In genomic region chr1:229625893-229626831, GRCh38 we compare ENCODE assay signal across 8 cellular contexts.
DNase-seq lines count a peak whose midpoint lies in the region; ATAC-seq and TF ChIP-seq lines count a peak whose summit lies in the region.

Gene TAF5L (minus strand): TSS chr1:229626122. CDS start chr1:229614482, 11,640 bp downstream.
Gene URB2 (plus strand): TSS chr1:229626247. CDS start chr1:229627634, 1,387 bp downstream.

- H3F3A ChIP-seq in OCI-LY1 (ENCODE audit: insufficient read depth, low read length), result no peaks in the 10 kb centered on the region

- H3K9me3 ChIP-seq in OCI-LY1 (ENCODE audit: low read length), result no peaks in the 10 kb centered on the region

- peaks cover 27% of the 10 kb centered on the region for H3K36me3 ChIP-seq in OCI-LY1 (ENCODE audit: insufficient read depth, low read length)

- no peak within 1 kb of the TSS for H2AFZ ChIP-seq in OCI-LY1 (ENCODE audit: low read length)

- H3K27me3 ChIP-seq in OCI-LY1 (ENCODE audit: insufficient read depth, low read length), result no peaks in the 10 kb centered on the region

- H3K9ac ChIP-seq in OCI-LY1 (ENCODE audit: low read length), result peak within 1 kb of the TSS; percentile 96

- H3K9me2 ChIP-seq in OCI-LY1 (ENCODE audit: low read depth, low read length), result no peaks in the 10 kb centered on the region

- H3K4me3 ChIP-seq in OCI-LY1 (ENCODE audit: low read depth, low read length, poor library complexity, severe bottlenecking), result peak within 1 kb of the TSS; percentile 82

- H3K79me2 ChIP-seq in OCI-LY1 (ENCODE audit: insufficient read depth, low read length), result peaks cover 82% of the 10 kb centered on the region

- H4K20me1 ChIP-seq in OCI-LY1 (ENCODE audit: insufficient read depth, low read length), result no peaks in the 10 kb centered on the region

- peaks cover 31% of the 10 kb centered on the region for H3K4me1 ChIP-seq in OCI-LY1 (ENCODE audit: insufficient read depth, low read length, severe bottlenecking)

- ATAC-seq in GM19463 (IDR thresholded peaks at IDR 0.05; ENCODE audit: unreplicated experiment), result peak; percentile 87

- TF ChIP-seq CTCF in OCI-LY1 (IDR thresholded peaks at IDR 0.05; ENCODE audit: low read length), result no peak

- peak within 1 kb of the TSS; percentile 100 for H3K4me2 ChIP-seq in OCI-LY1 (ENCODE audit: low read length)

- peak within 1 kb of the TSS; percentile 47 for H3K27ac ChIP-seq in OCI-LY1 (ENCODE audit: low read depth, low read length, poor library complexity, severe bottlenecking)

- DNase-seq in COLO668 (lab: John Stamatoyannopoulos, UW; ENCODE audit: unreplicated experiment), result peak; percentile 98
- DNase-seq in HS-27A (ENCODE audit: low read depth), result peak; percentile 58
- peak; percentile 92 for DNase-seq in activated CD8-positive, alpha-beta memory T cell treated with anti-CD3 and anti-CD28 coated beads, Interleukin-2, amount 50 U/mL, for 48 hours
- peak; percentile 95 for DNase-seq in epidermal melanocyte (ENCODE audit: insufficient read length, low spot score)
- DNase-seq in middle frontal gyrus (ENCODE audit: extremely low spot score, low spot score), result peak; percentile 87
- DNase-seq in stimulated activated CD8-positive, alpha-beta memory T cell treated with anti-CD3 and anti-CD28 coated beads, Interleukin-2, amount 100 ng/mL, for 1 hour (ENCODE audit: low read depth in 2 of 2), result peak; percentile 59 to 70

Comparison
In these comparisons a context has a peak if more than half of its experiments do, and no peak if none do; other contexts are left out.
1. Peak in every context shown above with its lines: DNase-seq, ATAC-seq, H3K4me3 ChIP-seq and H3K27ac ChIP-seq.